1 cellular context compared by ENCODE assay signal in the genomic region with DNA sequence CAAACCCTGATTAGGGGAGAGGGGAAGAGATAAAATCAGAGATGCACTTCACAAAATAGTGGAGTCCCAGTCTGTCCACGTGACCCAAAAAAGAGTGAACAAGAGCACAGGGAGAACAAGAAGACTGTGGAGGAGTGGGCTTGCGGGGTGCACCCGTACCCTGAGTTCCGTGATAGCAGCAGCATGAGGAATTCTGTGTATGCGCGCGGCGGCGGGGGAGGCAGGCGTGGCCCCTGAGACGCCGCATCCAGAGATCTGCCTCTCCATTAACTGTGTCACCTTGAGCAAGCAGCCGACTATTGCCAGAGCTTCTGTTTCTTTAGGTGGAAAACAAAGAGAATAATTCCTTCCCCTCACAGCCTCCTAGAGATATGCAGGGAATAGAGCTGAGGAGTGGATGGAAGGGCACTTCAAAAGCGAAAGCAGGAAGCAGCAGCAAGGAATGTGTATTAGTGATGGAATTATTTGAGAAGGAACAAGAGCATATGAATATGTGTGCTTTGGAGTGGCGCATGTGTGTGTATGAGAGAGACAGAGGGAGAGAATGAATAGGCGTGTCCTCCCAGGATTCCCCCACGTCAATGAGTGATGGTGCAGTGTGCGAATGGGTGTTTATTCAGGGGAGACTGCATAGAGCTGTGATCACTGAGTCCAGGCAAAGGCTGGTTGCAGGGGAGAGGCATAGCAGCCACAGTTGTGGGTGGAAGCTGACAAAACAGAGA.
TF ChIP-seq lines count a peak whose summit lies in the region.

No MANE protein-coding gene starts in this region.

TF ChIP-seq in GM23338, 12 proteins besides CTCF, POLR2A, EP300 and RAD21:
- TF ChIP-seq, protein P1, sequence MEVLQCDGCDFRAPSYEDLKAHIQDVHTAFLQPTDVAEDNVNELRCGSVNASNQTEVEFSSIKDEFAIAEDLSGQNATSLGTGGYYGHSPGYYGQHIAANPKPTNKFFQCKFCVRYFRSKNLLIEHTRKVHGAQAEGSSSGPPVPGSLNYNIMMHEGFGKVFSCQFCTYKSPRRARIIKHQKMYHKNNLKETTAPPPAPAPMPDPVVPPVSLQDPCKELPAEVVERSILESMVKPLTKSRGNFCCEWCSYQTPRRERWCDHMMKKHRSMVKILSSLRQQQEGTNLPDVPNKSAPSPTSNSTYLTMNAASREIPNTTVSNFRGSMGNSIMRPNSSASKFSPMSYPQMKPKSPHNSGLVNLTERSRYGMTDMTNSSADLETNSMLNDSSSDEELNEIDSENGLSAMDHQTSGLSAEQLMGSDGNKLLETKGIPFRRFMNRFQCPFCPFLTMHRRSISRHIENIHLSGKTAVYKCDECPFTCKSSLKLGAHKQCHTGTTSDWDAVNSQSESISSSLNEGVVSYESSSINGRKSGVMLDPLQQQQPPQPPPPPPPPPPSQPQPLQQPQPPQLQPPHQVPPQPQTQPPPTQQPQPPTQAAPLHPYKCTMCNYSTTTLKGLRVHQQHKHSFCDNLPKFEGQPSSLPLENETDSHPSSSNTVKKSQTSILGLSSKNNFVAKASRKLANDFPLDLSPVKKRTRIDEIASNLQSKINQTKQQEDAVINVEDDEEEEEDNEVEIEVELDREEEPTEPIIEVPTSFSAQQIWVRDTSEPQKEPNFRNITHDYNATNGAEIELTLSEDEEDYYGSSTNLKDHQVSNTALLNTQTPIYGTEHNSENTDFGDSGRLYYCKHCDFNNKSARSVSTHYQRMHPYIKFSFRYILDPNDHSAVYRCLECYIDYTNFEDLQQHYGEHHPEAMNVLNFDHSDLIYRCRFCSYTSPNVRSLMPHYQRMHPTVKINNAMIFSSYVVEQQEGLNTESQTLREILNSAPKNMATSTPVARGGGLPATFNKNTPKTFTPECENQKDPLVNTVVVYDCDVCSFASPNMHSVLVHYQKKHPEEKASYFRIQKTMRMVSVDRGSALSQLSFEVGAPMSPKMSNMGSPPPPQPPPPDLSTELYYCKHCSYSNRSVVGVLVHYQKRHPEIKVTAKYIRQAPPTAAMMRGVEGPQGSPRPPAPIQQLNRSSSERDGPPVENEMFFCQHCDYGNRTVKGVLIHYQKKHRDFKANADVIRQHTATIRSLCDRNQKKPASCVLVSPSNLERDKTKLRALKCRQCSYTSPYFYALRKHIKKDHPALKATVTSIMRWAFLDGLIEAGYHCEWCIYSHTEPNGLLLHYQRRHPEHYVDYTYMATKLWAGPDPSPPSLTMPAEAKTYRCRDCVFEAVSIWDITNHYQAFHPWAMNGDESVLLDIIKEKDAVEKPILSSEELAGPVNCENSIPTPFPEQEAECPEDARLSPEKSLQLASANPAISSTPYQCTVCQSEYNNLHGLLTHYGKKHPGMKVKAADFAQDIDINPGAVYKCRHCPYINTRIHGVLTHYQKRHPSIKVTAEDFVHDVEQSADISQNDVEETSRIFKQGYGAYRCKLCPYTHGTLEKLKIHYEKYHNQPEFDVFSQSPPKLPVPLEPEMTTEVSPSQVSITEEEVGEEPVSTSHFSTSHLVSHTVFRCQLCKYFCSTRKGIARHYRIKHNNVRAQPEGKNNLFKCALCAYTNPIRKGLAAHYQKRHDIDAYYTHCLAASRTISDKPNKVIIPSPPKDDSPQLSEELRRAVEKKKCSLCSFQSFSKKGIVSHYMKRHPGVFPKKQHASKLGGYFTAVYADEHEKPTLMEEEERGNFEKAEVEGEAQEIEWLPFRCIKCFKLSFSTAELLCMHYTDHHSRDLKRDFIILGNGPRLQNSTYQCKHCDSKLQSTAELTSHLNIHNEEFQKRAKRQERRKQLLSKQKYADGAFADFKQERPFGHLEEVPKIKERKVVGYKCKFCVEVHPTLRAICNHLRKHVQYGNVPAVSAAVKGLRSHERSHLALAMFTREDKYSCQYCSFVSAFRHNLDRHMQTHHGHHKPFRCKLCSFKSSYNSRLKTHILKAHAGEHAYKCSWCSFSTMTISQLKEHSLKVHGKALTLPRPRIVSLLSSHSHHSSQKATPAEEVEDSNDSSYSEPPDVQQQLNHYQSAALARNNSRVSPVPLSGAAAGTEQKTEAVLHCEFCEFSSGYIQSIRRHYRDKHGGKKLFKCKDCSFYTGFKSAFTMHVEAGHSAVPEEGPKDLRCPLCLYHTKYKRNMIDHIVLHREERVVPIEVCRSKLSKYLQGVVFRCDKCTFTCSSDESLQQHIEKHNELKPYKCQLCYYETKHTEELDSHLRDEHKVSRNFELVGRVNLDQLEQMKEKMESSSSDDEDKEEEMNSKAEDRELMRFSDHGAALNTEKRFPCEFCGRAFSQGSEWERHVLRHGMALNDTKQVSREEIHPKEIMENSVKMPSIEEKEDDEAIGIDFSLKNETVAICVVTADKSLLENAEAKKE (CRISPR knock-in tag; IDR thresholded peaks at IDR 0.05), result no peak
- TF ChIP-seq REST (IDR thresholded peaks at IDR 0.05; ENCODE audit: unreplicated experiment) (no peak), EZH2 (IDR thresholded peaks at IDR 0.05; ENCODE audit: low read depth, unreplicated experiment) (no peak), POLR2AphosphoS5 (IDR thresholded peaks at IDR 0.05; ENCODE audit: low read depth) (no peak), CREB1 (CRISPR knock-in tag; IDR thresholded peaks at IDR 0.05; ENCODE audit: low read depth) (no peak), ETS1 (IDR thresholded peaks at IDR 0.05) (no peak), STAT1 (IDR thresholded peaks at IDR 0.05; ENCODE audit: unreplicated experiment) (no peak), NANOG (IDR thresholded peaks at IDR 0.05; ENCODE audit: borderline replicate concordance) (no peak), ZNF114 (CRISPR knock-in tag; IDR thresholded peaks at IDR 0.05) (no peak), EZH2phosphoT487 (IDR thresholded peaks at IDR 0.05; ENCODE audit: unreplicated experiment) (no peak), ZNF331 (CRISPR knock-in tag; IDR thresholded peaks at IDR 0.05; ENCODE audit: low read depth) (no peak), JUNB (IDR thresholded peaks at IDR 0.05; ENCODE audit: unreplicated experiment) (no peak)
TF ChIP-seq in GM23338: peak in this region for 0.
